In genomic region chr2:65129613-65130439, GRCh38 we compare ENCODE assay signal across 8 cellular contexts. TPM values are rescaled to one million over a fixed set of nuclear protein-coding genes. Genes with fewer than 3 reads are reported as not detected.
DNase-seq lines count a peak whose midpoint lies in the region; ATAC-seq and TF ChIP-seq lines count a peak whose summit lies in the region.

Gene RAB1A (minus strand): TSS chr2:65130106. CDS start chr2:65129915, 191 bp downstream.

- H3K27ac ChIP-seq in DND-41 (ENCODE audit: low read length) (peak within 1 kb of the TSS; percentile 86), KMS-11 (peak within 1 kb of the TSS; percentile 76), Panc1 (ENCODE audit: low read length) (peak within 1 kb of the TSS; percentile 86), esophagus (ENCODE audit: low read depth in 2 of 2, low read length in 1 of 2) (peak within 1 kb of the TSS; percentile 97 to 99), muscle layer of colon (ENCODE audit: low read depth, low read length) (peak within 1 kb of the TSS; percentile 76)

- H3K27me3 Mint-ChIP-seq in activated T-cell treated with anti-CD3 and anti-CD28 coated beads, Interleukin-2, amount 50 U/mL, for 4 hours (ENCODE audit: low read depth), result no peaks in the 10 kb centered on the region

- DNase-seq in DND-41 (peak; percentile 100), Panc1 (ENCODE audit: low read depth, low spot score) (peak; percentile 97)
- peak; percentile 99 for DNase-seq in activated T-cell treated with anti-CD3 and anti-CD28 coated beads, Interleukin-2, amount 50 U/mL, for 4 hours
- DNase-seq in stimulated activated CD8-positive, alpha-beta memory T cell treated with anti-CD3 and anti-CD28 coated beads, Interleukin-7, amount 100 ng/mL, for 24 hours (ENCODE audit: low read depth), result peak; percentile 96

- H3K36me3 Mint-ChIP-seq in activated T-cell treated with anti-CD3 and anti-CD28 coated beads, Interleukin-2, amount 50 U/mL, for 4 hours (ENCODE audit: insufficient read depth), result peaks cover 6% of the 10 kb centered on the region

- peaks cover 52% of the 10 kb centered on the region for H3K79me2 ChIP-seq in DND-41 (ENCODE audit: insufficient read depth, low read length)
- peaks cover 51% of the 10 kb centered on the region for H3K79me2 ChIP-seq in KMS-11 (ENCODE audit: insufficient read depth, low read depth)

- in situ Hi-C loops in Panc1 (cut with HindIII; ENCODE audit: low pct_unique_long_range_greater_than_20kb, low sequenced_read_pairs), result no loop called here

- peak within 1 kb of the TSS; percentile 84 for H2AFZ ChIP-seq in DND-41 (ENCODE audit: low read depth, low read length)
- H2AFZ ChIP-seq in KMS-11 (ENCODE audit: low read depth), result peak within 1 kb of the TSS; percentile 74

- POLR2A ChIA-PET in Panc1 (lab: Charles Lee), result interaction anchor here (0.5 to 0.9 kb wide), 7 partner anchors 18 to 228 kb away, joined by 3 to 12 read pairs (median 6); partner anchors contain the start of gene ACTR2

- BruUV-seq in Panc1 (replicated peaks; lab: Mats Ljungman, UMichigan), result no TSS peak

- intact Hi-C loops in Panc1 (cut with micrococcal nuclease; ENCODE audit: unreplicated experiment), result no loop called here

- H3K9me3 Mint-ChIP-seq in activated T-cell treated with anti-CD3 and anti-CD28 coated beads, Interleukin-2, amount 50 U/mL, for 4 hours, result no peaks in the 10 kb centered on the region

- H3K27me3 ChIP-seq in DND-41 (ENCODE audit: insufficient read depth, low read length, poor library complexity) (no peaks in the 10 kb centered on the region), KMS-11 (ENCODE audit: insufficient read depth, low read depth) (no peaks in the 10 kb centered on the region), Panc1 (ENCODE audit: control insufficient read depth, insufficient read depth, low read length) (no peaks in the 10 kb centered on the region), esophagus (ENCODE audit: control insufficient read depth in 1 of 2, insufficient read depth in 2 of 2, low read length in 2 of 2) (no peaks in the 10 kb centered on the region), muscle layer of colon (ENCODE audit: control insufficient read depth in 1 of 2, insufficient read depth in 2 of 2, low read length in 2 of 2) (no peaks in the 10 kb centered on the region)

- H3K9ac ChIP-seq in DND-41 (ENCODE audit: low read depth, low read length) (peak within 1 kb of the TSS; percentile 94), KMS-11 (peak within 1 kb of the TSS; percentile 90), muscle layer of colon (ENCODE audit: low read length) (peak within 1 kb of the TSS; percentile 97)

- H3K4me1 ChIP-seq in DND-41 (ENCODE audit: insufficient read depth, low read length) (peaks cover 43% of the 10 kb centered on the region), KMS-11 (ENCODE audit: low read depth, poor library complexity, severe bottlenecking) (peaks cover 46% of the 10 kb centered on the region), Panc1 (ENCODE audit: control insufficient read depth, insufficient read depth, low read length) (peaks cover 18% of the 10 kb centered on the region), esophagus (ENCODE audit: control insufficient read depth in 2 of 2, insufficient read depth in 2 of 2, low read length in 1 of 2) (peaks cover 0 to 2% of the 10 kb centered on the region in 2 donors), muscle layer of colon (ENCODE audit: insufficient read depth, low read length) (peaks cover 31% of the 10 kb centered on the region)

- peaks cover 32% of the 10 kb centered on the region for H4K20me1 ChIP-seq in DND-41 (ENCODE audit: insufficient read depth, low read length)
- peaks cover 34% of the 10 kb centered on the region for H4K20me1 ChIP-seq in KMS-11 (ENCODE audit: insufficient read depth)

- H3K4me3 ChIP-seq in DND-41 (ENCODE audit: low read depth in 1 of 2, low read length in 2 of 2), result peak within 1 kb of the TSS; percentile 97 to 100
- peak within 1 kb of the TSS; percentile 79 for H3K4me3 ChIP-seq in KMS-11 (IDR thresholded peaks at IDR 0.05; ENCODE audit: insufficient read depth, low read depth, low read length)
- H3K4me3 ChIP-seq in Panc1 (ENCODE audit: low read depth in 2 of 2, low read length in 2 of 2), result peak within 1 kb of the TSS; percentile 83 to 91
- H3K4me3 ChIP-seq in esophagus (ENCODE audit: low read depth in 1 of 2, low read length in 2 of 2), result peak within 1 kb of the TSS; percentile 77 to 94
- H3K4me3 ChIP-seq in muscle layer of colon (ENCODE audit: low read depth in 1 of 2, low read length in 2 of 2), result peak within 1 kb of the TSS; percentile 79 to 84

- H3K9me3 ChIP-seq in DND-41 (ENCODE audit: insufficient read depth, low read length, severe bottlenecking), result no peaks in the 10 kb centered on the region
- H3K9me3 ChIP-seq in Panc1 (ENCODE audit: control insufficient read depth, insufficient read depth, low read depth, low read length), result no peaks in the 10 kb centered on the region
- H3K9me3 ChIP-seq in esophagus (ENCODE audit: control insufficient read depth in 2 of 2, insufficient read depth in 1 of 2, low read depth in 1 of 2, low read length in 1 of 2), result no peaks in the 10 kb centered on the region
- H3K9me3 ChIP-seq in muscle layer of colon (ENCODE audit: low read length), result no peaks in the 10 kb centered on the region

- peak; percentile 68 for TF ChIP-seq CTCF in DND-41 (IDR thresholded peaks at IDR 0.05; ENCODE audit: borderline replicate concordance, extremely low read depth, low read length, poor library complexity, severe bottlenecking)
- TF ChIP-seq CTCF in KMS-11 (conservative IDR thresholded peaks at IDR 0.05; ENCODE audit: low read depth, low read length), result peak; percentile 40; the same call in 1 of the 2 replicates
- no peak for TF ChIP-seq CTCF in Panc1 (IDR thresholded peaks at IDR 0.05)

- 0% methylated on average over 65 to 73 of the region's 73 CpGs for WGBS in esophagus, 2 donors

- H3K36me3 ChIP-seq in DND-41 (ENCODE audit: insufficient read depth, low read length) (no peaks in the 10 kb centered on the region; the same call in 1 of the 2 replicates), KMS-11 (ENCODE audit: insufficient read depth) (no peaks in the 10 kb centered on the region), Panc1 (ENCODE audit: control insufficient read depth, insufficient read depth, low read length) (no peaks in the 10 kb centered on the region; the same call in 1 of the 2 replicates), esophagus (ENCODE audit: control insufficient read depth in 2 of 2, insufficient read depth in 2 of 2, low read length in 1 of 2) (no peaks in the 10 kb centered on the region), muscle layer of colon (ENCODE audit: insufficient read depth, low read length) (no peaks in the 10 kb centered on the region)

- peak; percentile 96 for ATAC-seq in DND-41 (ENCODE audit: insufficient read depth, low read depth)
- peak; percentile 92 for ATAC-seq in GM21737 (IDR thresholded peaks at IDR 0.05; ENCODE audit: unreplicated experiment)
- ATAC-seq in Panc1, result peak; percentile 97
- ATAC-seq in activated T-cell treated with anti-CD3 and anti-CD28 coated beads, Interleukin-2, amount 50 U/mL, for 4 hours, result peak; percentile 96

- H3K4me1 Mint-ChIP-seq in activated T-cell treated with anti-CD3 and anti-CD28 coated beads, Interleukin-2, amount 50 U/mL, for 4 hours (ENCODE audit: low read depth), result peaks cover 38% of the 10 kb centered on the region

- CTCF ChIA-PET in Panc1 (lab: Charles Lee), result interaction anchor here (0.6 to 1.7 kb wide), 9 partner anchors 38 to 1369 kb away, joined by 3 to 10 read pairs (median 5); partner anchors contain the start of gene ACTR2

- peak within 1 kb of the TSS; percentile 88 for H3K4me2 ChIP-seq in DND-41 (ENCODE audit: insufficient read depth, low read length)
- peak within 1 kb of the TSS; percentile 82 for H3K4me2 ChIP-seq in KMS-11

- H3K4me3 Mint-ChIP-seq in activated T-cell treated with anti-CD3 and anti-CD28 coated beads, Interleukin-2, amount 50 U/mL, for 4 hours, result peak within 1 kb of the TSS; percentile 100

RNA-seq across cellular contexts. Expression of gene RAB1A, which starts in this region (rescaled TPM):
- total RNA-seq in Panc1 (2021; ENCODE audit: unreplicated experiment), result 128 TPM
- polyA plus RNA-seq in Panc1 (2012; ENCODE audit: insufficient read length), result 124 TPM
- 10 to 100 TPM; 73.6 to 78.5 (median 73.6) TPM for total RNA-seq in activated T-cell treated with anti-CD3 and anti-CD28 coated beads, Interleukin-2, amount 50 U/mL, for 4 hours
- polyA plus RNA-seq in esophagus, result 100 to 1,000 TPM; 100 to 120 TPM

Comparison
In these comparisons a context has a peak if more than half of its experiments do, and no peak if none do; other contexts are left out.
1. Peak in every context shown above with its lines: DNase-seq, ATAC-seq, H3K4me3 ChIP-seq and H3K27ac ChIP-seq.